ENCODE assay signal across 1 cellular context in genomic region chr1:156836041-156836654, GRCh38.
TF ChIP-seq lines count a peak whose summit lies in the region.

No MANE protein-coding gene starts in this region.

TF ChIP-seq in K562, 482 proteins besides CTCF, POLR2A, EP300 and RAD21:
- TF ChIP-seq RHOXF2B (CRISPR knock-in tag; conservative IDR thresholded peaks at IDR 0.05) (no peak), ZSCAN29 (IDR thresholded peaks at IDR 0.05) (no peak), TBP (optimal IDR thresholded peaks at IDR 0.05; ENCODE audit: low read depth, low read length) (no peak), ZSCAN32 (CRISPR knock-in tag; IDR thresholded peaks at IDR 0.05) (no peak), HBP1 (CRISPR knock-in tag; IDR thresholded peaks at IDR 0.05) (no peak), BRF1 (IDR thresholded peaks at IDR 0.05; ENCODE audit: borderline replicate concordance, extremely low read depth, insufficient read length) (no peak), SNIP1 (IDR thresholded peaks at IDR 0.05; ENCODE audit: low read depth) (no peak), PKNOX1 (IDR thresholded peaks at IDR 0.05) (peak; percentile 89), KHSRP (IDR thresholded peaks at IDR 0.05) (no peak), MNT (conservative IDR thresholded peaks at IDR 0.05) (no peak)
- TF ChIP-seq, protein P1, sequence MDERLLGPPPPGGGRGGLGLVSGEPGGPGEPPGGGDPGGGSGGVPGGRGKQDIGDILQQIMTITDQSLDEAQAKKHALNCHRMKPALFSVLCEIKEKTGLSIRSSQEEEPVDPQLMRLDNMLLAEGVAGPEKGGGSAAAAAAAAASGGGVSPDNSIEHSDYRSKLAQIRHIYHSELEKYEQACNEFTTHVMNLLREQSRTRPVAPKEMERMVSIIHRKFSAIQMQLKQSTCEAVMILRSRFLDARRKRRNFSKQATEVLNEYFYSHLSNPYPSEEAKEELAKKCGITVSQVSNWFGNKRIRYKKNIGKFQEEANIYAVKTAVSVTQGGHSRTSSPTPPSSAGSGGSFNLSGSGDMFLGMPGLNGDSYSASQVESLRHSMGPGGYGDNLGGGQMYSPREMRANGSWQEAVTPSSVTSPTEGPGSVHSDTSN (CRISPR knock-in tag; IDR thresholded peaks at IDR 0.05; ENCODE audit: low read depth), result no peak
- TF ChIP-seq, protein P1 (tag; conservative IDR thresholded peaks at IDR 0.05; ENCODE audit: low read depth), result 0 out of 2 replicates have a peak, but pooled peaks have one; percentile 23
TF ChIP-seq in K562: peak in this region for 2.
